ENCODE assay signal across 9 cellular contexts in genomic region chr15:90840157-90840855, GRCh38. TPM values are rescaled to one million over a fixed set of nuclear protein-coding genes. Genes with fewer than 3 reads are reported as not detected.
DNase-seq lines count a peak whose midpoint lies in the region; ATAC-seq and TF ChIP-seq lines count a peak whose summit lies in the region.
"Had no signal": no experiment of that assay in that cellular context is flagged by ENCODE, and none has a peak within 500 bp of the region (broad histone marks: within the 10 kb centered on the region; RNA-seq: fewer than 3 reads in every experiment).

No MANE protein-coding gene starts in this region.

- H3K27ac ChIP-seq in OCI-LY1 (ENCODE audit: low read depth, low read length, poor library complexity, severe bottlenecking) (no peak overlapping the region), endodermal cell (ENCODE audit: low read depth, low read length) (no peak overlapping the region), tibial nerve (peak overlapping the region in 1 of 4 donors; percentile 73)

- peak overlapping the region; percentile 65 for H3K4me2 ChIP-seq in OCI-LY1 (ENCODE audit: low read length)

- no peaks in the 10 kb centered on the region for H3K79me2 ChIP-seq in OCI-LY1 (ENCODE audit: insufficient read depth, low read length)

- TF ChIP-seq EP300 in tibial nerve (IDR thresholded peaks at IDR 0.05), result no peak

- H3K4me3 ChIP-seq in GM06990 (replicated peaks; ENCODE audit: low read depth, low read length), result peak overlapping the region; percentile 63
- peak overlapping the region; percentile 53 for H3K4me3 ChIP-seq in OCI-LY1 (ENCODE audit: low read depth, low read length, poor library complexity, severe bottlenecking)
- H3K4me3 ChIP-seq in endodermal cell (ENCODE audit: low read length), result no peak overlapping the region
- peak overlapping the region in 1 of 4 donors; percentile 12 for H3K4me3 ChIP-seq in tibial nerve

- H3K9me2 ChIP-seq in OCI-LY1 (ENCODE audit: low read depth, low read length), result no peaks in the 10 kb centered on the region

- H3K27me3 Mint-ChIP-seq in endodermal cell (ENCODE audit: insufficient read depth) (no peaks in the 10 kb centered on the region), progenitor cell of endocrine pancreas (no peaks in the 10 kb centered on the region)
- H3K27me3 Mint-ChIP-seq: type B pancreatic cell had no signal

- H3K36me3 ChIP-seq in GM06990 (ENCODE audit: control insufficient read depth, insufficient read depth, low read length) (no peaks in the 10 kb centered on the region), OCI-LY1 (ENCODE audit: insufficient read depth, low read length) (no peaks in the 10 kb centered on the region), endodermal cell (ENCODE audit: control insufficient read depth, insufficient read depth, low read length) (no peaks in the 10 kb centered on the region), tibial nerve (no peaks in the 10 kb centered on the region)

- no peaks in the 10 kb centered on the region for H3K9me3 ChIP-seq in OCI-LY1 (ENCODE audit: low read length)
- no peaks in the 10 kb centered on the region for H3K9me3 ChIP-seq in endodermal cell (ENCODE audit: control insufficient read depth, low read length)
- H3K9me3 ChIP-seq in tibial nerve, result no peaks in the 10 kb centered on the region

- no peak for ATAC-seq in HG02798 (IDR thresholded peaks at IDR 0.05; ENCODE audit: poor library complexity, unreplicated experiment)

- no peak overlapping the region for H2AFZ ChIP-seq in OCI-LY1 (ENCODE audit: low read length)

- 91 to 92% methylated on average over 13 to 18 of the region's 18 CpGs for WGBS in endodermal cell (ENCODE audit: insufficient coverage in 1 of 2, insufficient read length in 1 of 2), 2 experiments
- whole genome bisulfite sequencing in tibial nerve, 2 donors, result 91% methylated on average over 18 of the region's 18 CpGs

- H3K9me3 Mint-ChIP-seq in endodermal cell (no peaks in the 10 kb centered on the region), progenitor cell of endocrine pancreas (ENCODE audit: low read depth) (no peaks in the 10 kb centered on the region)
- H3K9me3 Mint-ChIP-seq: type B pancreatic cell had no signal

- H3K27ac Mint-ChIP-seq in endodermal cell (peak overlapping the region; percentile 78), progenitor cell of endocrine pancreas (peak overlapping the region; percentile 64)
- H3K27ac Mint-ChIP-seq: type B pancreatic cell had no signal

- H3K4me1 ChIP-seq in OCI-LY1 (ENCODE audit: insufficient read depth, low read length, severe bottlenecking) (peaks cover 24% of the 10 kb centered on the region), endodermal cell (ENCODE audit: control insufficient read depth, insufficient read depth, low read length) (peaks cover 5% of the 10 kb centered on the region), tibial nerve (peaks cover 0 to 5% (median 3%) of the 10 kb centered on the region in 4 donors)

- peaks cover 15% of the 10 kb centered on the region for H3K4me1 Mint-ChIP-seq in endodermal cell
- H3K4me1 Mint-ChIP-seq in progenitor cell of endocrine pancreas (ENCODE audit: low read depth), result peaks cover 2% of the 10 kb centered on the region

- H3K27me3 ChIP-seq in GM06990 (replicated peaks; ENCODE audit: control insufficient read depth, insufficient read depth, low read length) (no peaks in the 10 kb centered on the region), OCI-LY1 (ENCODE audit: insufficient read depth, low read length) (no peaks in the 10 kb centered on the region; the same call in 1 of the 2 replicates), endodermal cell (ENCODE audit: control insufficient read depth, insufficient read depth, low read length, poor library complexity, severe bottlenecking) (no peaks in the 10 kb centered on the region), tibial nerve (no peaks in the 10 kb centered on the region)

- H3K9ac ChIP-seq in OCI-LY1 (ENCODE audit: low read length) (peak overlapping the region; percentile 45; the same call in 1 of the 2 replicates), endodermal cell (ENCODE audit: extremely low read depth, low read length, poor library complexity, severe bottlenecking) (no peak overlapping the region)

- TF ChIP-seq POLR2A in tibial nerve (IDR thresholded peaks at IDR 0.05), result no peak

- no peaks in the 10 kb centered on the region for H3K36me3 Mint-ChIP-seq in endodermal cell (ENCODE audit: low read depth)
- H3K36me3 Mint-ChIP-seq in progenitor cell of endocrine pancreas (ENCODE audit: insufficient read depth), result no peaks in the 10 kb centered on the region
- H3K36me3 Mint-ChIP-seq: type B pancreatic cell had no signal

- TF ChIP-seq CTCF in GM06990 (IDR thresholded peaks at IDR 0.05; ENCODE audit: insufficient read depth, low read length, poor library complexity, severe bottlenecking) (no peak), OCI-LY1 (IDR thresholded peaks at IDR 0.05; ENCODE audit: low read length) (no peak), endodermal cell (conservative IDR thresholded peaks at IDR 0.05) (no peak), progenitor cell of endocrine pancreas (IDR thresholded peaks at IDR 0.05; ENCODE audit: unreplicated experiment) (no peak), tibial nerve (IDR thresholded peaks at IDR 0.05) (no peak)

- no peaks in the 10 kb centered on the region for H3F3A ChIP-seq in OCI-LY1 (ENCODE audit: insufficient read depth, low read length)

- DNase-seq in GM06990 (ENCODE audit: extremely low read depth, insufficient read length) (no peak), endodermal cell (no peak), progenitor cell of endocrine pancreas (ENCODE audit: low spot score, unreplicated experiment) (no peak), tibial nerve (ENCODE audit: low spot score in 2 of 2) (no peak), retina (no peak)
- DNase-seq: NCI-H774 had no signal

- H4K20me1 ChIP-seq in OCI-LY1 (ENCODE audit: insufficient read depth, low read length), result no peaks in the 10 kb centered on the region

- no peak overlapping the region for H3K4me3 Mint-ChIP-seq in endodermal cell
- no peak overlapping the region for H3K4me3 Mint-ChIP-seq in progenitor cell of endocrine pancreas (ENCODE audit: low read depth)
- H3K4me3 Mint-ChIP-seq: type B pancreatic cell had no signal

RNA-seq across cellular contexts. Expression of gene FURIN, which starts 28.1 kb away (rescaled TPM):
- total RNA-seq in endodermal cell (100 to 1,000 TPM in 1 of 2 donors, 10 to 100 TPM in 1; 96.3 to 108 TPM), progenitor cell of endocrine pancreas (64.1 and 64.8 TPM in 2 replicates), tibial nerve (10 to 100 TPM; 28.7 to 71.1 (median 42.4) TPM)
- polyA plus RNA-seq in endodermal cell (2013, experiment 1 of 2), result 25.2 TPM
- polyA plus RNA-seq in endodermal cell (2013, experiment 2 of 2), result 29.1 TPM

RNA-seq across cellular contexts. Expression of gene FES, which starts 44.0 kb away (rescaled TPM):
- 10 to 100 TPM; 25.9 to 29.9 TPM for total RNA-seq in endodermal cell
- 6.0 TPM for polyA plus RNA-seq in endodermal cell (2013, experiment 1 of 2)
- 4.3 TPM for polyA plus RNA-seq in endodermal cell (2013, experiment 2 of 2)
- total RNA-seq in progenitor cell of endocrine pancreas, result 13.8 and 16.2 TPM in 2 replicates
- total RNA-seq in tibial nerve, result 100 to 1,000 TPM in 1 of 4 donors, 10 to 100 TPM in 3; 62.0 to 183 (median 72.1) TPM
